In genomic region chr17:18253947-18254821, GRCh38 we compare ENCODE assay signal across 21 cellular contexts. TPM values are rescaled to one million over a fixed set of nuclear protein-coding genes. Genes with fewer than 3 reads are reported as not detected.
DNase-seq lines count a peak whose midpoint lies in the region; ATAC-seq, FAIRE-seq and TF ChIP-seq lines count a peak whose summit lies in the region.
"Had no signal": no experiment of that assay in that cellular context is flagged by ENCODE, and none has a peak within 500 bp of the region (broad histone marks: within the 10 kb centered on the region; RNA-seq: fewer than 3 reads in every experiment).

No MANE protein-coding gene starts in this region.

- ATAC-seq in CD4-positive, alpha-beta T cell (ENCODE audit: poor library complexity) = no peak
- no peak for ATAC-seq in HG03342 (IDR thresholded peaks at IDR 0.05; ENCODE audit: unreplicated experiment)
- ATAC-seq: CD8-positive, alpha-beta T cell had no signal

- H3K4me3 ChIP-seq in kidney (ENCODE audit: low read length in 2 of 2) (no peak overlapping the region), neuronal stem cell (ENCODE audit: low read length in 2 of 2) (no peak overlapping the region), small intestine (ENCODE audit: low read depth in 1 of 2, low read length in 2 of 2) (no peak overlapping the region)
- H3K4me3 ChIP-seq: BLaER1, GM23248 had no signal

- no peak for DNase-seq in CD4-positive, alpha-beta T cell
- no peak for DNase-seq in RWPE1 (ENCODE audit: low spot score)
- peak; percentile 64 for DNase-seq in kidney
- no peak for DNase-seq in neuronal stem cell (ENCODE audit: low spot score)
- no peak for DNase-seq in small intestine
- no peak for DNase-seq in DMS153 treated with DMSO at 0.1 percent for 48 hours (lab: John Stamatoyannopoulos, UW; ENCODE audit: unreplicated experiment)
- DNase-seq: 8988T; Calu3; CD8-positive, alpha-beta T cell; DMS53; DND-41; EL; GM23248; HCEC 1CT; HFFc6 had no signal

- H3K23ac ChIP-seq in neuronal stem cell (ENCODE audit: low read depth, low read length, poor library complexity) = peak overlapping the region; percentile 65

- H2BK5ac ChIP-seq in neuronal stem cell (ENCODE audit: low read length) = peak overlapping the region; percentile 39

- no peak overlapping the region for H3K4me2 ChIP-seq in neuronal stem cell (ENCODE audit: insufficient read depth, low read length, poor library complexity, severe bottlenecking)
- H3K4me2 ChIP-seq: BLaER1 had no signal

- no peak overlapping the region for H2BK120ac ChIP-seq in neuronal stem cell (ENCODE audit: low read depth, low read length)

- no peak overlapping the region for H2AFZ ChIP-seq in neuronal stem cell (ENCODE audit: low read length)
- H2AFZ ChIP-seq: GM23248 had no signal

- FAIRE-seq in kidney (lab: Jason Lieb, UNC) (no peak), small intestine (lab: Jason Lieb, UNC) (no peak)
- FAIRE-seq: GM12892, GM18507, H54 had no signal

- no peak for TF ChIP-seq CTCF in CD4-positive, alpha-beta T cell (IDR thresholded peaks at IDR 0.05)
- TF ChIP-seq CTCF in RWPE1 (conservative IDR thresholded peaks at IDR 0.05; ENCODE audit: low read depth) (no peak), kidney (IDR thresholded peaks at IDR 0.05; ENCODE audit: borderline replicate concordance, extremely low read depth, insufficient read depth) (no peak)

- CTCF ChIA-PET in CD4-positive, alpha-beta T cell (lab: Charles Lee) = no interaction called here
- CTCF ChIA-PET in RWPE1 (lab: Yijun Ruan, JAX) = interaction anchor here (0.5 to 0.6 kb wide), 2 partner anchors 56 to 199 kb away, joined by 3 read pairs; no protein-coding TSS in a partner anchor

- H3K27me3 ChIP-seq in CD4-positive, alpha-beta T cell (ENCODE audit: control insufficient read depth, insufficient read depth, low read length) = no peaks in the 10 kb centered on the region
- H3K27me3 ChIP-seq in neuronal stem cell (ENCODE audit: control insufficient read depth in 3 of 3, insufficient read depth in 3 of 3, low read depth in 1 of 3, low read length in 3 of 3) (no peaks in the 10 kb centered on the region), small intestine (ENCODE audit: control insufficient read depth in 2 of 2, insufficient read depth in 2 of 2, low read length in 2 of 2) (no peaks in the 10 kb centered on the region)
- H3K27me3 ChIP-seq: BLaER1 had no signal

- intact Hi-C loops in CD4-positive, alpha-beta T cell (cut with DNase I, micrococcal nuclease) = no loop called here
- intact Hi-C loops in kidney (cut with DNase I) = no loop called here

- POLR2A ChIA-PET in CD4-positive, alpha-beta T cell (lab: Charles Lee) = no interaction called here
- POLR2A ChIA-PET in RWPE1 (lab: Yijun Ruan, JAX; ENCODE audit: low non-redundant PET) = no interaction called here

- peak overlapping the region; percentile 17 for H3K18ac ChIP-seq in neuronal stem cell (ENCODE audit: low read length)

- peaks cover 61% of the 10 kb centered on the region for H3K36me3 Mint-ChIP-seq in CD4-positive, alpha-beta T cell (ENCODE audit: low read depth)

- no peak overlapping the region for H3K27ac ChIP-seq in CD4-positive, alpha-beta T cell (ENCODE audit: low read depth, low read length)
- H3K27ac ChIP-seq in RWPE1 (peak overlapping the region; percentile 93), kidney (ENCODE audit: low read depth in 2 of 2, low read length in 2 of 2) (no peak overlapping the region), neuronal stem cell (replicated peaks; ENCODE audit: low read length) (no peak overlapping the region), small intestine (ENCODE audit: low read depth in 1 of 2, low read length in 1 of 2) (no peak overlapping the region)
- H3K27ac ChIP-seq: BLaER1, GM23248 had no signal

- peak overlapping the region; percentile 34 for H3K4me3 Mint-ChIP-seq in CD4-positive, alpha-beta T cell
- H3K4me3 Mint-ChIP-seq: CD14-positive monocyte; CD8-positive, alpha-beta T cell; HFFc6 had no signal

- no CpG with 5 or more reads among the region's 27 CpGs for WGBS in neuronal stem cell (ENCODE audit: extremely low coverage in 2 of 2, insufficient read length in 2 of 2, insufficient replicate concordance in 1 of 2), 2 donors
- 93 to 95% (median 93%) methylated on average over 25 to 27 of the region's 27 CpGs for WGBS in small intestine, 3 donors

- no peak overlapping the region for H3K9ac ChIP-seq in kidney (ENCODE audit: low read length in 2 of 2)
- H3K9ac ChIP-seq in neuronal stem cell (ENCODE audit: low read depth, low read length, poor library complexity) = no peak overlapping the region
- H3K9ac ChIP-seq: BLaER1, GM23248 had no signal

- no peaks in the 10 kb centered on the region for H3K9me3 ChIP-seq in CD4-positive, alpha-beta T cell (ENCODE audit: control insufficient read depth, low read length)
- H3K9me3 ChIP-seq in kidney (ENCODE audit: control insufficient read depth in 1 of 2, low read length in 2 of 2) (no peaks in the 10 kb centered on the region), neuronal stem cell (replicated peaks in 1 of 2; ENCODE audit: control insufficient read depth in 2 of 2, insufficient read depth in 1 of 2, low read depth in 1 of 2, low read length in 2 of 2) (no peaks in the 10 kb centered on the region), small intestine (ENCODE audit: control insufficient read depth, low read depth) (no peaks in the 10 kb centered on the region)
- H3K9me3 ChIP-seq: BLaER1 had no signal

- H3K79me1 ChIP-seq in neuronal stem cell (ENCODE audit: low read depth, low read length) = peaks cover 23% of the 10 kb centered on the region

- H3K4me1 Mint-ChIP-seq in CD4-positive, alpha-beta T cell (ENCODE audit: low read depth) = peaks cover 22% of the 10 kb centered on the region

- H2AK5ac ChIP-seq in neuronal stem cell (ENCODE audit: low read depth, low read length) = no peak overlapping the region

- H4K91ac ChIP-seq in neuronal stem cell (ENCODE audit: low read depth, low read length, poor library complexity) = no peak overlapping the region

- H3K4me1 ChIP-seq in kidney (ENCODE audit: control insufficient read depth in 1 of 2, insufficient read depth in 1 of 2, low read depth in 1 of 2, low read length in 2 of 2) = peaks cover 10 to 19% of the 10 kb centered on the region in 2 donors
- peaks cover 5 to 8% of the 10 kb centered on the region in 2 donors for H3K4me1 ChIP-seq in neuronal stem cell (ENCODE audit: control insufficient read depth in 2 of 2, insufficient read depth in 1 of 2, low read depth in 1 of 2, low read length in 2 of 2)
- H3K4me1 ChIP-seq in small intestine (ENCODE audit: control insufficient read depth in 2 of 2, insufficient read depth in 1 of 2, low read depth in 1 of 2, low read length in 1 of 2) = peaks cover 3 to 7% of the 10 kb centered on the region in 2 donors

- peak overlapping the region; percentile 21 for H3K14ac ChIP-seq in neuronal stem cell (ENCODE audit: low read length)

- no peaks in the 10 kb centered on the region for H3K27me3 Mint-ChIP-seq in CD4-positive, alpha-beta T cell

- H3K4ac ChIP-seq in neuronal stem cell (ENCODE audit: low read length) = no peak overlapping the region

- H3K9me3 Mint-ChIP-seq in CD4-positive, alpha-beta T cell = no peaks in the 10 kb centered on the region
- H3K9me3 Mint-ChIP-seq: CD14-positive monocyte; CD8-positive, alpha-beta T cell; HFFc6 had no signal

- H2BK12ac ChIP-seq in neuronal stem cell (ENCODE audit: low read length) = no peak overlapping the region

- peaks cover 17 to 47% of the 10 kb centered on the region in 2 donors for H3K36me3 ChIP-seq in kidney (ENCODE audit: control insufficient read depth in 1 of 2, insufficient read depth in 2 of 2, low read length in 2 of 2)
- peaks cover 62 to 71% of the 10 kb centered on the region in 2 donors for H3K36me3 ChIP-seq in neuronal stem cell (replicated peaks in 1 of 2; ENCODE audit: control insufficient read depth in 2 of 2, insufficient read depth in 2 of 2, low read length in 2 of 2)
- H3K36me3 ChIP-seq in small intestine (ENCODE audit: control insufficient read depth in 2 of 2, insufficient read depth in 2 of 2, low read length in 2 of 2) = peaks cover 15 to 20% of the 10 kb centered on the region in 2 donors

- H4K8ac ChIP-seq in neuronal stem cell (ENCODE audit: low read depth, low read length) = peak overlapping the region; percentile 65

- H3K27ac Mint-ChIP-seq in CD4-positive, alpha-beta T cell = no peak overlapping the region
- H3K27ac Mint-ChIP-seq: CD8-positive, alpha-beta T cell; HFFc6 had no signal

- H2BK15ac ChIP-seq in neuronal stem cell (ENCODE audit: low read length) = no peak overlapping the region

RNA-seq across cellular contexts. Expression of gene FLII, which starts 4.4 kb away (rescaled TPM):
- 100 to 1,000 TPM; 179 to 190 TPM for total RNA-seq in CD4-positive, alpha-beta T cell
- 301 TPM for total RNA-seq in kidney
- polyA plus RNA-seq in kidney (ENCODE audit: insufficient read depth, low read depth, low replicate concordance) (139 TPM), small intestine (100 to 1,000 TPM; 152 to 360 (median 266) TPM)
- 127 TPM for polyA plus RNA-seq in neuronal stem cell (2013, experiment 1 of 2)
- 124 TPM for polyA plus RNA-seq in neuronal stem cell (2013, experiment 2 of 2)

RNA-seq across cellular contexts. Expression of gene MIEF2, which starts 6.3 kb away (rescaled TPM):
- 10 to 100 TPM; 10.7 to 14.3 TPM for total RNA-seq in CD4-positive, alpha-beta T cell
- total RNA-seq in kidney = 25.3 TPM
- polyA plus RNA-seq in kidney (ENCODE audit: insufficient read depth, low read depth, low replicate concordance) = 19.3 TPM
- 4.4 TPM for polyA plus RNA-seq in neuronal stem cell (2013, experiment 1 of 2)
- polyA plus RNA-seq in neuronal stem cell (2013, experiment 2 of 2) = 4.6 TPM
- 1 to 10 TPM; 4.9 to 8.4 (median 5.7) TPM for polyA plus RNA-seq in small intestine

RNA-seq across cellular contexts. Expression of gene LLGL1, which starts 28.7 kb away (rescaled TPM):
- 10 to 100 TPM; 10.8 to 11.6 TPM for total RNA-seq in CD4-positive, alpha-beta T cell
- 13.7 TPM for total RNA-seq in kidney
- polyA plus RNA-seq in kidney (ENCODE audit: insufficient read depth, low read depth, low replicate concordance) = 8.0 TPM
- 72.8 TPM for polyA plus RNA-seq in neuronal stem cell (2013, experiment 1 of 2)
- polyA plus RNA-seq in neuronal stem cell (2013, experiment 2 of 2) = 73.5 TPM
- polyA plus RNA-seq in small intestine = 1 to 10 TPM; 2.5 to 9.4 (median 3.0) TPM
